17 cellular contexts compared by ENCODE assay signal in genomic region chr7:69847921-69848612, GRCh38.
DNase-seq lines count a peak whose midpoint lies in the region; ATAC-seq lines count a peak whose summit lies in the region.
"Had no signal": no experiment of that assay in that cellular context is flagged by ENCODE, and none has a peak within 500 bp of the region (broad histone marks: within the 10 kb centered on the region; RNA-seq: fewer than 3 reads in every experiment).

No MANE protein-coding gene starts in this region.

- peak; percentile 77 for DNase-seq in DMS153 treated with DMSO at 0.1 percent for 48 hours (lab: John Stamatoyannopoulos, UW; ENCODE audit: unreplicated experiment)
- DNase-seq in NCI-H1417 treated with DMSO at 0.1 percent for 48 hours (lab: John Stamatoyannopoulos, UW) = peak; percentile 98
- peak; percentile 41 for DNase-seq in NCI-H345 treated with DMSO at 0.1 percent for 48 hours (lab: John Stamatoyannopoulos, UW; ENCODE audit: unreplicated experiment)
- peak; percentile 15 for DNase-seq in left kidney (ENCODE audit: low read depth, low spot score)
- no peak for DNase-seq in activated CD4-positive, alpha-beta T cell treated with anti-CD3 and anti-CD28 coated beads, Interleukin-2, amount 50 U/mL, for 48 hours
- no peak for DNase-seq in head of caudate nucleus
- DNase-seq in left cardiac atrium = no peak
- DNase-seq: CD4-positive, alpha-beta T cell; DND-41; effector CD4-positive, alpha-beta T cell; left lung; T1000; testis had no signal

- intact Hi-C loops in head of caudate nucleus (cut with DNase I) = no loop called here
- intact Hi-C loops in left cardiac atrium (cut with DNase I) = no loop called here

- ATAC-seq in GM21390 (IDR thresholded peaks at IDR 0.05; ENCODE audit: unreplicated experiment) (no peak), left cardiac atrium (no peak)
- ATAC-seq: activated CD4-positive, CD25-positive, alpha-beta regulatory T cell treated with anti-CD3 and anti-CD28 coated beads, Interleukin-2, amount 50 U/mL, for 24 hours; activated naive CD4-positive, alpha-beta T cell treated with anti-CD3 and anti-CD28 coated beads, Interleukin-2, amount 50 U/mL, for 72 hours; esophagus mucosa; left lung had no signal

Comparison
In these comparisons a context has a peak if more than half of its experiments do, and no peak if none do; other contexts are left out.
1. DNase-seq: peak in DMS153 treated with DMSO at 0.1 percent for 48 hours (single experiment), NCI-H1417 treated with DMSO at 0.1 percent for 48 hours (single experiment), NCI-H345 treated with DMSO at 0.1 percent for 48 hours (single experiment) and left kidney (single experiment); none in activated CD4-positive, alpha-beta T cell treated with anti-CD3 and anti-CD28 coated beads, Interleukin-2, amount 50 U/mL, for 48 hours (0 of 2), head of caudate nucleus (0 of 42) and left cardiac atrium (single experiment).